19 cellular contexts compared by ENCODE assay signal in genomic region chr20:44222969-44223368, GRCh38. TPM values are rescaled to one million over a fixed set of nuclear protein-coding genes. Genes with fewer than 3 reads are reported as not detected.
DNase-seq lines count a peak whose midpoint lies in the region; ATAC-seq, FAIRE-seq and TF ChIP-seq lines count a peak whose summit lies in the region.
"Had no signal": no experiment of that assay in that cellular context is flagged by ENCODE, and none has a peak within 500 bp of the region (broad histone marks: within the 10 kb centered on the region; RNA-seq: fewer than 3 reads in every experiment).

No MANE protein-coding gene starts in this region.

- no peak overlapping the region for H3K4me2 ChIP-seq in PC-3 (ENCODE audit: low read length)

- no peaks in the 10 kb centered on the region for H3K79me2 ChIP-seq in PC-3 (ENCODE audit: low read length)

- no peaks in the 10 kb centered on the region for H3F3A ChIP-seq in PC-3 (ENCODE audit: low read length, unreplicated experiment)

- POLR2A ChIA-PET in PC-3 (lab: Charles Lee; ENCODE audit: unreplicated experiment) = no interaction called here

- WGBS in gastroesophageal sphincter (ENCODE audit: low coverage in 1 of 2), 2 donors = 74% methylated on average over 2 of the region's 4 CpGs; no CpG with 5 or more reads in 1 of the 2 donors

- no peak for TF ChIP-seq EP300 in gastroesophageal sphincter (IDR thresholded peaks at IDR 0.05)

- intact Hi-C loops in Right ventricle myocardium inferior (cut with DNase I) (loop anchor here (5.0 kb wide), 1 partner anchor 64 kb away; no protein-coding TSS in a partner anchor), cardiac septum (cut with DNase I) (no loop called here), PC-3 (cut with micrococcal nuclease) (no loop called here), left cardiac atrium (cut with DNase I) (no loop called here), tibial artery (cut with DNase I; ENCODE audit: low total_unique reads) (loop anchor here (5.0 kb wide), 1 partner anchor 79 kb away; no protein-coding TSS in a partner anchor)

- H3K27ac ChIP-seq in PC-3 (ENCODE audit: low read length) = no peak overlapping the region
- no peak overlapping the region for H3K27ac ChIP-seq in tibial artery
- H3K27ac ChIP-seq in gastroesophageal sphincter = no peak overlapping the region
- H3K27ac ChIP-seq: lower lobe of right lung, upper lobe of right lung had no signal

- no peaks in the 10 kb centered on the region for H3K9me3 ChIP-seq in PC-3 (ENCODE audit: low read length)
- no peaks in the 10 kb centered on the region for H3K9me3 ChIP-seq in tibial artery
- no peaks in the 10 kb centered on the region for H3K9me3 ChIP-seq in gastroesophageal sphincter
- H3K9me3 ChIP-seq: lower lobe of right lung, upper lobe of right lung had no signal

- no peaks in the 10 kb centered on the region for H3K9me2 ChIP-seq in PC-3 (replicated peaks; ENCODE audit: low read length)

- no peaks in the 10 kb centered on the region for H3K27me3 ChIP-seq in PC-3 (ENCODE audit: low read length)
- H3K27me3 ChIP-seq in tibial artery = no peaks in the 10 kb centered on the region
- no peaks in the 10 kb centered on the region for H3K27me3 ChIP-seq in gastroesophageal sphincter
- H3K27me3 ChIP-seq: upper lobe of right lung had no signal

- no peaks in the 10 kb centered on the region for H4K20me1 ChIP-seq in PC-3 (ENCODE audit: low read length)

- BruUV-seq in PC-3 (replicated peaks; lab: Mats Ljungman, UMichigan) = no TSS peak

- no peak overlapping the region for H2AFZ ChIP-seq in PC-3 (ENCODE audit: low read length)

- DNase-seq in Right ventricle myocardium inferior (ENCODE audit: missing footprints) (no peak), cardiac septum (ENCODE audit: low spot score) (no peak), PC-3 (no peak), left cardiac atrium (peak; percentile 34), urothelium cell line (ENCODE audit: low spot score) (no peak), tibial artery (no peak), cerebellar cortex (ENCODE audit: low spot score) (no peak)
- DNase-seq: activated gamma-delta T cell, IMR-90, lower lobe of right lung, NCI-H1105 treated with DMSO at 0.1 percent for 48 hours, nephron progenitor cell, OCI-M1, upper lobe of right lung had no signal

- peak; percentile 85 for FAIRE-seq in urothelium cell line (lab: Jason Lieb, UNC)
- FAIRE-seq: H54 had no signal

- TF ChIP-seq CTCF in PC-3 (conservative IDR thresholded peaks at IDR 0.05; ENCODE audit: low read depth, low read length) (peak; percentile 15; the same call in 1 of the 2 replicates), tibial artery (IDR thresholded peaks at IDR 0.05) (no peak), gastroesophageal sphincter (IDR thresholded peaks at IDR 0.05) (no peak)

- CTCF ChIA-PET in PC-3 (lab: Charles Lee) = interaction anchor here (0.5 kb wide), 1 partner anchor 135 kb away, joined by 7 read pairs; no protein-coding TSS in a partner anchor

- H3K36me3 ChIP-seq in PC-3 (ENCODE audit: low read depth, low read length) = no peaks in the 10 kb centered on the region
- peaks cover 0 to 13% (median 0%) of the 10 kb centered on the region in 3 donors for H3K36me3 ChIP-seq in tibial artery
- H3K36me3 ChIP-seq in gastroesophageal sphincter = peaks cover 0 to 31% of the 10 kb centered on the region in 2 donors
- H3K36me3 ChIP-seq: upper lobe of right lung had no signal

- ATAC-seq in Right ventricle myocardium inferior = peak; percentile 77
- no peak for ATAC-seq in PC-3
- ATAC-seq in left cardiac atrium = peak; percentile 43 to 53
- no peak for ATAC-seq in gastroesophageal sphincter
- ATAC-seq: lower lobe of right lung, sciatic nerve, upper lobe of right lung had no signal

- no peak for TF ChIP-seq POLR2A in gastroesophageal sphincter (IDR thresholded peaks at IDR 0.05)

- H3K4me1 ChIP-seq in PC-3 (ENCODE audit: insufficient read depth, low read length) = peaks cover 7% of the 10 kb centered on the region; the same call in 1 of the 2 replicates
- peaks cover 0 to 4% (median 0%) of the 10 kb centered on the region in 4 donors for H3K4me1 ChIP-seq in tibial artery
- peaks cover 0 to 8% (median 0%) of the 10 kb centered on the region in 3 donors for H3K4me1 ChIP-seq in gastroesophageal sphincter

- H3K4me3 ChIP-seq in PC-3 (ENCODE audit: low read length) (no peak overlapping the region), tibial artery (no peak overlapping the region), gastroesophageal sphincter (no peak overlapping the region)
- H3K4me3 ChIP-seq: lower lobe of right lung, upper lobe of right lung had no signal

- H3K9ac ChIP-seq in PC-3 (ENCODE audit: low read length) = no peak overlapping the region

RNA-seq across cellular contexts. Expression of gene OSER1, which starts 12.4 kb away (rescaled TPM):
- total RNA-seq in Right ventricle myocardium inferior (32.1 TPM), cardiac septum (28.4 TPM), PC-3 (2014; rRNA removed) (29.0 and 34.8 TPM in 2 replicates), left cardiac atrium (10 to 100 TPM; 19.9 to 28.5 TPM), gastroesophageal sphincter (10 to 100 TPM; 47.6 to 97.3 (median 70.3) TPM)

RNA-seq across cellular contexts. Expression of gene GDAP1L1, which starts 24.1 kb away (rescaled TPM):
- total RNA-seq in Right ventricle myocardium inferior (0.38 TPM), cardiac septum (0.67 TPM), PC-3 (2014; rRNA removed) (not detected in 2 replicates), left cardiac atrium (under 1 TPM; 0.21 to 0.50 TPM), gastroesophageal sphincter (under 1 TPM in 1 of 4 donors, not detected in 3; 0.67 TPM)
- total RNA-seq: activated CD8-positive, alpha-beta memory T cell treated with anti-CD3 and anti-CD28 coated beads for 36 hours; fibroblast of lung; IMR-90; lower lobe of right lung; sciatic nerve; upper lobe of right lung had no signal

RNA-seq across cellular contexts. Expression of gene JPH2, which starts 36.0 kb away (rescaled TPM):
- 197 TPM for total RNA-seq in Right ventricle myocardium inferior
- 182 TPM for total RNA-seq in cardiac septum
- 15.5 and 15.8 TPM in 2 replicates for total RNA-seq in PC-3 (2014; rRNA removed)
- 10 to 100 TPM; 78.3 to 93.5 TPM for total RNA-seq in left cardiac atrium
- total RNA-seq in gastroesophageal sphincter = 100 to 1,000 TPM; 173 to 442 (median 242) TPM
- total RNA-seq: activated CD8-positive, alpha-beta memory T cell treated with anti-CD3 and anti-CD28 coated beads for 36 hours had no signal

Comparison
In these comparisons a context has a peak if more than half of its experiments do, and no peak if none do; other contexts are left out.
1. intact Hi-C loops: an anchor here in Right ventricle myocardium inferior (5.0 kb wide) and tibial artery (5.0 kb wide); none called in cardiac septum, PC-3 and left cardiac atrium.
2. ATAC-seq: peak in Right ventricle myocardium inferior (single experiment) and left cardiac atrium (2 of 2); none in PC-3 (single experiment) and gastroesophageal sphincter (single experiment).